In genomic region chr18:59379772-59380530, GRCh38 we compare ENCODE assay signal across 25 cellular contexts.
"Had no signal": no experiment of that assay in that cellular context is flagged by ENCODE, and none has a peak within 500 bp of the region (broad histone marks: within the 10 kb centered on the region; RNA-seq: fewer than 3 reads in every experiment).

No MANE protein-coding gene starts in this region.

- H3K27ac Mint-ChIP-seq: activated B cell treated with CpG ODN at 0.5 μM for 24 hours; activated CD8-positive, alpha-beta T cell treated with anti-CD3 and anti-CD28 coated beads for 36 hours; activated naive CD8-positive, alpha-beta T cell treated with anti-CD3 and anti-CD28 coated beads, Interleukin-2, amount 10 ng/mL, durations not matched to agents 7 days and 5 days; activated T-helper 17 cell treated with anti-CD3 and anti-CD28 coated beads, Interleukin-2, amount 50 U/mL, for 72 hours; neural progenitor cell; stimulated activated naive CD8-positive, alpha-beta T cell treated with anti-CD3 and anti-CD28 coated beads, Interleukin-15, Interleukin-2, amounts not matched to agents 100 ng/mL and 50 ng/mL, for 24 hours had no signal

- H3K9me3 ChIP-seq: gastrocnemius medialis, left lung, mucosa of descending colon, ovary, right lobe of liver, transverse colon, uterus had no signal

- ATAC-seq: activated CD8-positive, alpha-beta T cell treated with anti-CD3 and anti-CD28 coated beads for 36 hours; activated T-helper 17 cell treated with anti-CD3 and anti-CD28 coated beads, Interleukin-2, amount 50 U/mL, for 72 hours; gastrocnemius medialis; left lung; mucosa of descending colon; right lobe of liver had no signal

- DNase-seq: activated B cell treated with CpG ODN at 0.5 μM for 24 hours; activated CD4-positive, alpha-beta T cell treated with anti-CD3 and anti-CD28 coated beads for 48 hours; activated CD8-positive, alpha-beta T cell treated with anti-CD3 and anti-CD28 coated beads for 36 hours; activated naive CD4-positive, alpha-beta T cell; activated naive CD8-positive, alpha-beta T cell treated with anti-CD3 and anti-CD28 coated beads, Interleukin-2, amount 10 ng/mL, durations not matched to agents 7 days and 5 days; activated T-cell treated with anti-CD3 and anti-CD28 coated beads, Interleukin-2, amount 50 U/mL, for 1 hour; anterior cingulate cortex; brain microvascular endothelial cell; effector CD4-positive, alpha-beta T cell; gastrocnemius medialis; head of caudate nucleus; left lung; mucosa of descending colon; naive B cell; ovary; right lobe of liver; small intestine; stimulated activated CD4-positive, alpha-beta T cell treated with anti-CD3 and anti-CD28 coated beads, Interleukin-15, amount 100 ng/mL, for 24 hours; stimulated activated CD4-positive, alpha-beta T cell treated with anti-CD3 and anti-CD28 coated beads, Interleukin-2, amount 100 ng/mL, for 48 hours; transverse colon; uterus had no signal

- H3K4me1 ChIP-seq: left lung, right lobe of liver, transverse colon, uterus had no signal

- H3K4me3 Mint-ChIP-seq: activated B cell treated with CpG ODN at 0.5 μM for 24 hours; activated CD8-positive, alpha-beta T cell treated with anti-CD3 and anti-CD28 coated beads for 36 hours; activated naive CD8-positive, alpha-beta T cell treated with anti-CD3 and anti-CD28 coated beads, Interleukin-2, amount 10 ng/mL, durations not matched to agents 7 days and 5 days; activated T-helper 17 cell treated with anti-CD3 and anti-CD28 coated beads, Interleukin-2, amount 50 U/mL, for 72 hours; central memory CD8-positive, alpha-beta T cell; naive B cell; neural progenitor cell; stimulated activated naive CD8-positive, alpha-beta T cell treated with anti-CD3 and anti-CD28 coated beads, Interleukin-15, Interleukin-2, amounts not matched to agents 100 ng/mL and 50 ng/mL, for 24 hours had no signal

- H3K27me3 ChIP-seq: brain microvascular endothelial cell, gastrocnemius medialis, left lung, neural progenitor cell, ovary, right lobe of liver, transverse colon, uterus had no signal

- H3K4me1 Mint-ChIP-seq: activated naive CD8-positive, alpha-beta T cell treated with anti-CD3 and anti-CD28 coated beads, Interleukin-2, amount 10 ng/mL, durations not matched to agents 7 days and 5 days; central memory CD8-positive, alpha-beta T cell had no signal

- H3K36me3 ChIP-seq: brain microvascular endothelial cell, gastrocnemius medialis, left lung, neural progenitor cell, ovary, right lobe of liver, transverse colon, uterus had no signal

- H3K9me3 Mint-ChIP-seq: activated B cell treated with CpG ODN at 0.5 μM for 24 hours; activated CD8-positive, alpha-beta T cell treated with anti-CD3 and anti-CD28 coated beads for 36 hours; activated naive CD8-positive, alpha-beta T cell treated with anti-CD3 and anti-CD28 coated beads, Interleukin-2, amount 10 ng/mL, durations not matched to agents 7 days and 5 days; activated T-helper 17 cell treated with anti-CD3 and anti-CD28 coated beads, Interleukin-2, amount 50 U/mL, for 72 hours; central memory CD8-positive, alpha-beta T cell; naive B cell; stimulated activated naive CD8-positive, alpha-beta T cell treated with anti-CD3 and anti-CD28 coated beads, Interleukin-15, Interleukin-2, amounts not matched to agents 100 ng/mL and 50 ng/mL, for 24 hours had no signal

- H3K36me3 Mint-ChIP-seq: activated naive CD8-positive, alpha-beta T cell treated with anti-CD3 and anti-CD28 coated beads, Interleukin-2, amount 10 ng/mL, durations not matched to agents 7 days and 5 days; naive B cell; neural progenitor cell had no signal

- H3K27ac ChIP-seq: brain microvascular endothelial cell, gastrocnemius medialis, left lung, neural progenitor cell, ovary, right lobe of liver, transverse colon, uterus had no signal

- H3K4me3 ChIP-seq: gastrocnemius medialis, left lung, mucosa of descending colon, neural progenitor cell, ovary, right lobe of liver, transverse colon, uterus had no signal
